In the genomic region with DNA sequence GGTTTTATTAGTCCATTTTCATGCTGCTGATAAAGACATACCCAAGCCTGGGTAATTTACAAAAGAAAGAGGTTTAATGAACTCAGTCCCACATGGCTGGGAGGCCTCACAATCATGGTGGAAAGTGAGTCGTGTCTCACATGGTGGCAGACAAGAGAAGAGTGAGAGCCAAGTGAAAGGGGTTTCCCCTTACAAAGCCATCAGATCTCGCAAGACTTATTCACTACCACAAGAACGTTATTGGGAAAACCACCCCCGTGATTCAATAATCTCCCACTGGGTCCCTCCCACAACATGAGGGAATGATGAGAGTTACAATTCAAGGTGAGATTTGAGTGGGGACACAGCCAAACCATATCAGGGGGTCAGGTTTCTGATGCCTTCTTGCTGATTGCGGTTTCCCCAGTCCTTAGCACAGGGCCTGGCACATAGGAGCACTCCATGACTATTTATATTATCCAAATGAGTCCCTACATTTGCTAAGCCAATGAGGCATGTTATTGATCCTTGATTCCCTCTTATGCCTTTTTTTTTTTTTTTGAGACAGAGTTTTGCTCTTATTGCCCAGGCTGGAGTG, we compare ENCODE assay signal across 19 cellular contexts. TPM values are rescaled to one million over a fixed set of nuclear protein-coding genes. Genes with fewer than 3 reads are reported as not detected.
DNase-seq lines count a peak whose midpoint lies in the region; ATAC-seq and TF ChIP-seq lines count a peak whose summit lies in the region.
"Had no signal": no experiment of that assay in that cellular context is flagged by ENCODE, and none has a peak within 500 bp of the region (broad histone marks: within the 10 kb centered on the region; RNA-seq: fewer than 3 reads in every experiment).

No MANE protein-coding gene starts in this region.

- H3K4me1 Mint-ChIP-seq in activated T-cell treated with anti-CD3 and anti-CD28 coated beads, Interleukin-2, amount 50 U/mL, for 4 hours (ENCODE audit: low read depth): peaks cover 21% of the 10 kb centered on the region
- H3K4me1 Mint-ChIP-seq: naive B cell had no signal

- no peak for TF ChIP-seq CTCF in fibroblast of mammary gland (conservative IDR thresholded peaks at IDR 0.05; ENCODE audit: control insufficient read depth, insufficient read depth, low read depth, low read length)

- no peak overlapping the region for H3K4me3 Mint-ChIP-seq in activated T-cell treated with anti-CD3 and anti-CD28 coated beads, Interleukin-2, amount 50 U/mL, for 4 hours

- peak; percentile 96 to 97 for ATAC-seq in activated T-cell treated with anti-CD3 and anti-CD28 coated beads, Interleukin-2, amount 50 U/mL, for 4 hours
- ATAC-seq: HCT116, left lobe of liver had no signal

- H3K36me3 Mint-ChIP-seq in activated T-cell treated with anti-CD3 and anti-CD28 coated beads, Interleukin-2, amount 50 U/mL, for 4 hours (ENCODE audit: insufficient read depth): peaks cover 2% of the 10 kb centered on the region

- DNase-seq in activated CD4-positive, alpha-beta T cell treated with anti-CD3 and anti-CD28 coated beads, Interleukin-2, amount 50 U/mL, for 48 hours: peak; percentile 28 to 47
- DNase-seq in activated CD4-positive, alpha-beta T cell treated with anti-CD3 and anti-CD28 coated beads, Interleukin-2, amount 50 U/mL, for 1 hour: no peak
- DNase-seq in activated T-cell treated with anti-CD3 and anti-CD28 coated beads, Interleukin-2, amount 50 U/mL, for 4 hours: no peak
- DNase-seq in fibroblast of mammary gland (ENCODE audit: low read depth): peak; percentile 57
- peak; percentile 2 for DNase-seq in stimulated activated CD8-positive, alpha-beta memory T cell treated with anti-CD3 and anti-CD28 coated beads, Interleukin-4, amount 100 ng/mL, for 24 hours (ENCODE audit: low read depth)
- DNase-seq in pons (ENCODE audit: low spot score): no peak
- DNase-seq in NK-92 (lab: John Stamatoyannopoulos, UW; ENCODE audit: unreplicated experiment): no peak
- no peak for DNase-seq in NCI-H748 treated with DMSO at 0.1 percent for 48 hours (lab: John Stamatoyannopoulos, UW)
- DNase-seq: Calu3; hippocampal formation; naive B cell; NCI-H2081 treated with DMSO at 0.1 percent for 48 hours; NK-92 treated with Interleukin-12 subunit alpha and Interleukin-12 subunit beta, amount 100 ng/mL, for 24 hours; SHP77; T1000; tibial artery had no signal

- H3K27me3 Mint-ChIP-seq in activated T-cell treated with anti-CD3 and anti-CD28 coated beads, Interleukin-2, amount 50 U/mL, for 4 hours (ENCODE audit: low read depth): no peaks in the 10 kb centered on the region

- H3K9me3 Mint-ChIP-seq in activated T-cell treated with anti-CD3 and anti-CD28 coated beads, Interleukin-2, amount 50 U/mL, for 4 hours: no peaks in the 10 kb centered on the region
- H3K9me3 Mint-ChIP-seq: naive B cell had no signal

- H3K4me3 ChIP-seq in fibroblast of mammary gland (ENCODE audit: control insufficient read depth, low read depth, low read length): no peak overlapping the region
- H3K4me3 ChIP-seq: right atrium auricular region, tibial artery had no signal

RNA-seq across cellular contexts. Expression of a gene that starts 35.3 kb away (rescaled TPM):
- total RNA-seq in activated T-cell treated with anti-CD3 and anti-CD28 coated beads, Interleukin-2, amount 50 U/mL, for 4 hours: 10 to 100 TPM; 54.9 to 61.4 (median 58.3) TPM

Comparison
In these comparisons a context has a peak if more than half of its experiments do, and no peak if none do; other contexts are left out.
1. DNase-seq: peak in activated CD4-positive, alpha-beta T cell treated with anti-CD3 and anti-CD28 coated beads, Interleukin-2, amount 50 U/mL, for 48 hours (2 of 2), fibroblast of mammary gland (single experiment) and stimulated activated CD8-positive, alpha-beta memory T cell treated with anti-CD3 and anti-CD28 coated beads, Interleukin-4, amount 100 ng/mL, for 24 hours (single experiment); none in activated CD4-positive, alpha-beta T cell treated with anti-CD3 and anti-CD28 coated beads, Interleukin-2, amount 50 U/mL, for 1 hour (single experiment), activated T-cell treated with anti-CD3 and anti-CD28 coated beads, Interleukin-2, amount 50 U/mL, for 4 hours (single experiment), pons (single experiment), NK-92 (single experiment) and NCI-H748 treated with DMSO at 0.1 percent for 48 hours (single experiment).